In genomic region chr3:100261481-100261903, GRCh38 we compare ENCODE assay signal across 8 cellular contexts. TPM values are rescaled to one million over a fixed set of nuclear protein-coding genes. Genes with fewer than 3 reads are reported as not detected.
DNase-seq lines count a peak whose midpoint lies in the region; ATAC-seq and TF ChIP-seq lines count a peak whose summit lies in the region.

No MANE protein-coding gene starts in this region.

- H3K36me3 ChIP-seq in GM06990 (ENCODE audit: control insufficient read depth, insufficient read depth, low read length) (no peaks in the 10 kb centered on the region), PC-9 (ENCODE audit: low read depth) (no peaks in the 10 kb centered on the region), esophagus (ENCODE audit: control insufficient read depth in 2 of 2, insufficient read depth in 2 of 2, low read length in 1 of 2) (no peaks in the 10 kb centered on the region)

- H3K4me3 ChIP-seq in GM06990 (replicated peaks; ENCODE audit: low read depth, low read length) (peak overlapping the region; percentile 100), PC-9 (peak overlapping the region; percentile 78), esophagus (ENCODE audit: low read depth in 1 of 2, low read length in 2 of 2) (peak overlapping the region; percentile 92 to 94)

- ATAC-seq in GM21367 (IDR thresholded peaks at IDR 0.05; ENCODE audit: unreplicated experiment) = no peak

- H3K9me3 Mint-ChIP-seq in progenitor cell of endocrine pancreas (ENCODE audit: low read depth) = no peaks in the 10 kb centered on the region

- peaks cover 56% of the 10 kb centered on the region for H3K79me2 ChIP-seq in PC-9 (ENCODE audit: low read depth)

- CTCF ChIA-PET in PC-9 (lab: Charles Lee) = no interaction called here

- POLR2A ChIA-PET in PC-9 (lab: Charles Lee; ENCODE audit: unreplicated experiment) = interaction anchor here (0.6 to 2.9 kb wide), 3 partner anchors 8 to 1463 kb away, joined by 3 to 19 read pairs (median 11); partner anchors contain the start of genes CEP97 and PCNP

- H4K20me1 ChIP-seq in PC-9 (ENCODE audit: insufficient read depth) = peaks cover 33% of the 10 kb centered on the region

- H3K9me2 ChIP-seq in PC-9 (ENCODE audit: insufficient read depth) = no peaks in the 10 kb centered on the region

- no peaks in the 10 kb centered on the region for H3K36me3 Mint-ChIP-seq in progenitor cell of endocrine pancreas (ENCODE audit: insufficient read depth)

- DNase-seq in GM06990 (ENCODE audit: extremely low read depth, insufficient read length) = no peak
- DNase-seq in PC-9 = no peak
- DNase-seq in progenitor cell of endocrine pancreas (ENCODE audit: low spot score, unreplicated experiment) = no peak
- DNase-seq in hepatic stellate cell (ENCODE audit: low spot score) = no peak
- DNase-seq in DMS153 (lab: John Stamatoyannopoulos, UW) = no peak
- no peak for DNase-seq in NCI-H1930 (lab: John Stamatoyannopoulos, UW)

- no peaks in the 10 kb centered on the region for H3K27me3 ChIP-seq in GM06990 (replicated peaks; ENCODE audit: control insufficient read depth, insufficient read depth, low read length)
- no peaks in the 10 kb centered on the region for H3K27me3 ChIP-seq in PC-9 (ENCODE audit: insufficient read depth, low read depth)
- H3K27me3 ChIP-seq in esophagus (ENCODE audit: control insufficient read depth in 1 of 2, insufficient read depth in 2 of 2, low read length in 2 of 2) = no peaks in the 10 kb centered on the region

- H3K9me3 ChIP-seq in PC-9 (ENCODE audit: insufficient read depth, low read depth) = no peaks in the 10 kb centered on the region
- no peaks in the 10 kb centered on the region for H3K9me3 ChIP-seq in esophagus (ENCODE audit: control insufficient read depth in 2 of 2, insufficient read depth in 1 of 2, low read depth in 1 of 2, low read length in 1 of 2)

- no peak for TF ChIP-seq CTCF in GM06990 (IDR thresholded peaks at IDR 0.05; ENCODE audit: insufficient read depth, low read length, poor library complexity, severe bottlenecking)
- no peak for TF ChIP-seq CTCF in PC-9 (conservative IDR thresholded peaks at IDR 0.05)
- TF ChIP-seq CTCF in progenitor cell of endocrine pancreas (IDR thresholded peaks at IDR 0.05; ENCODE audit: unreplicated experiment) = no peak

- H3K27ac ChIP-seq in PC-9 = peak overlapping the region; percentile 89
- H3K27ac ChIP-seq in esophagus (ENCODE audit: low read depth in 2 of 2, low read length in 1 of 2) = peak overlapping the region; percentile 97 to 98

- 3% methylated on average over 11 of the region's 11 CpGs for WGBS in esophagus, 2 donors

- intact Hi-C loops in PC-9 (cut with micrococcal nuclease; ENCODE audit: unreplicated experiment) = loop anchor here (2.0 to 5.0 kb wide), 2 partner anchors 139 to 364 kb away; partner anchors contain the start of genes LNP1 and TOMM70

- H3K4me1 Mint-ChIP-seq in progenitor cell of endocrine pancreas (ENCODE audit: low read depth) = peaks cover 48% of the 10 kb centered on the region

- peaks cover 51% of the 10 kb centered on the region for H3K4me1 ChIP-seq in PC-9 (replicated peaks; ENCODE audit: insufficient read depth)
- peaks cover 2 to 3% of the 10 kb centered on the region in 2 donors for H3K4me1 ChIP-seq in esophagus (ENCODE audit: control insufficient read depth in 2 of 2, insufficient read depth in 2 of 2, low read length in 1 of 2)

- H3F3A ChIP-seq in PC-9 (ENCODE audit: insufficient read depth, low read depth) = peaks cover 17% of the 10 kb centered on the region

- peak overlapping the region; percentile 93 for H2AFZ ChIP-seq in PC-9

- no peaks in the 10 kb centered on the region for H3K27me3 Mint-ChIP-seq in progenitor cell of endocrine pancreas

- peak overlapping the region; percentile 91 for H3K4me3 Mint-ChIP-seq in progenitor cell of endocrine pancreas (ENCODE audit: low read depth)

- H3K27ac Mint-ChIP-seq in progenitor cell of endocrine pancreas = peak overlapping the region; percentile 97

- BruUV-seq in PC-9 (replicated peaks; lab: Mats Ljungman, UMichigan) = no TSS peak

- H3K4me2 ChIP-seq in PC-9 = peak overlapping the region; percentile 90

RNA-seq across cellular contexts. Expression of gene TBC1D23, which starts 0.7 kb away (rescaled TPM):
- total RNA-seq in PC-9 (2021) (68.0 and 68.7 TPM in 2 replicates), progenitor cell of endocrine pancreas (44.6 and 48.8 TPM in 2 replicates)
- polyA plus RNA-seq in esophagus = 10 to 100 TPM; 12.6 to 17.4 TPM
